ENCODE assay signal across 19 cellular contexts in the genomic region with DNA sequence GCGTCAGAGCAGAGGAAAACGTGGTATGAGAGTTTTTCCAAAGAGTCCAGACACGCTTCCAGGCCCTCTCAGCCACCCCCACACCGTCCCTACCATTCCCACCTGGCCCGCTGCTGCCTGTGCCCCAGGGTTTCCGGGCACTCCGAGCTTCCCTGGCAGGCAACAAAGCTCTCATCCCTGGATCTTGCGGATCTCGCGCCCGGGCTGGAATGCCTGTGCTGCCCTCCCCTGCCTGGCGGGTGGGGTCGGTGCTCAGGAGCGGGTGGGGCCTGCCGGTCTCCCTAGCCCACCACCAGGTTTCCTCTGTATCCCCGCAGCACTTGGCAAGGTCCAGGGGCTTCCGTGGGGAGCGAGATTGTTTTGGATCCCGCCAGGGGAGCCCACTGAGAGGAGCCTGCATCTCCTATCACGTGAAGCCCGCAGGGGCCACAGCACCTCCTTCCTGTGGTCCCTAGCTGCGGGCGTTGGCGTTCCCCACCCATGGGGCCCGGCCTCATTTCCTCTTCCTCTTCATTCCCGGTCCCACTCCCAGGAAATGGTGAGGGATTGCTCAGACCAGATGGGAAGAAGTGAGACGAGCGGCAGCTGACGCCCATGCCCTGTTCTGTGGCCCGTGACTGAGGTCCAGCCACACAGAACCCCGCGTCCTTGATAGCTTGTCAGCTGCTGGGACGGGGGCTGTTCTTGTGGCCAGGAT. TPM values are rescaled to one million over a fixed set of nuclear protein-coding genes. Genes with fewer than 3 reads are reported as not detected.
A peak's percentile ranks its signal among the peaks of the same experiment; 100 is the strongest.
DNase-seq lines count a peak whose midpoint lies in the region; ATAC-seq and TF ChIP-seq lines count a peak whose summit lies in the region.
"Had no signal": no experiment of that assay in that cellular context is flagged by ENCODE, and none has a peak within 500 bp of the region (broad histone marks: within the 10 kb centered on the region; RNA-seq: fewer than 3 reads in every experiment).

No MANE protein-coding gene starts in this region.

- DNase-seq in Karpas-422 = no peak
- DNase-seq in heart right ventricle = no peak
- DNase-seq in naive thymus-derived CD4-positive, alpha-beta T cell = no peak
- DNase-seq in DMS79 (lab: John Stamatoyannopoulos, UW) = no peak
- no peak for DNase-seq in NCI-H526 treated with DMSO at 0.1 percent for 48 hours (lab: John Stamatoyannopoulos, UW)
- DNase-seq in GF-D8 (lab: John Stamatoyannopoulos, UW) = no peak
- no peak for DNase-seq in PC-3
- DNase-seq: BE2C, DMS 273 treated with DMSO at 0.1 percent for 48 hours, EL, HCEC 1CT, NCI-H1048, NCI-H146, NCI-H2081 treated with DMSO at 0.1 percent for 48 hours, NCI-H226, NCI-H526, OCI-M1 had no signal

- intact Hi-C loops in heart right ventricle (cut with DNase I) = loop anchor here in 2 of 10 donors (5.0 to 10.0 kb wide), 2 partner anchors 51 to 144 kb away; partner anchors contain the start of gene ABCA3 (in 1 of the 2)
- intact Hi-C loops in naive thymus-derived CD4-positive, alpha-beta T cell (cut with micrococcal nuclease) = no loop called here
- intact Hi-C loops in PC-3 (cut with micrococcal nuclease) = no loop called here

- H3K9me2 ChIP-seq in Karpas-422 (replicated peaks; ENCODE audit: insufficient read depth, low read length) (no peaks in the 10 kb centered on the region), PC-3 (replicated peaks; ENCODE audit: low read length) (no peaks in the 10 kb centered on the region)

- H3K27me3 ChIP-seq in BLaER1 treated with 17β-estradiol and CSF1 and Interleukin-3, amounts not matched to agents 10 nM and 100 nM = no peaks in the 10 kb centered on the region
- H3K27me3 ChIP-seq in Karpas-422 (ENCODE audit: low read length) (no peaks in the 10 kb centered on the region), heart right ventricle (no peaks in the 10 kb centered on the region), PC-3 (ENCODE audit: low read length) (no peaks in the 10 kb centered on the region)
- no peaks in the 10 kb centered on the region for H3K27me3 ChIP-seq in naive thymus-derived CD4-positive, alpha-beta T cell (ENCODE audit: control insufficient read depth in 2 of 2, insufficient read depth in 2 of 2, low read length in 2 of 2)
- H3K27me3 ChIP-seq: BE2C had no signal

- peaks cover 0 to 100% (median 100%) of the 10 kb centered on the region in 11 experiments; a peak in 19 of 22 replicates for H4K20me1 ChIP-seq in BLaER1 treated with 17β-estradiol and CSF1 and Interleukin-3, amounts not matched to agents 10 nM and 100 nM
- H4K20me1 ChIP-seq in Karpas-422 (ENCODE audit: insufficient read depth, low read depth, low read length) (no peaks in the 10 kb centered on the region; the same call in 1 of the 2 replicates), PC-3 (ENCODE audit: low read length) (no peaks in the 10 kb centered on the region)

- H3K4me3 ChIP-seq in BLaER1 treated with 17β-estradiol and CSF1 and Interleukin-3, amounts not matched to agents 10 nM and 100 nM = peak overlapping the region in 3 of 10 experiments; percentile 16 to 44 (median 30); a peak in 3 of 20 replicates
- H3K4me3 ChIP-seq in Karpas-422 (ENCODE audit: low read length) (no peak overlapping the region), heart right ventricle (peak overlapping the region in 4 of 10 donors; percentile 5 to 18 (median 11)), PC-3 (ENCODE audit: low read length) (no peak overlapping the region)
- no peak overlapping the region for H3K4me3 ChIP-seq in naive thymus-derived CD4-positive, alpha-beta T cell (ENCODE audit: low read length)

- 60 to 68% methylated on average over 33 of the region's 33 CpGs for WGBS in heart right ventricle, 2 donors

- H2AFZ ChIP-seq in Karpas-422 (ENCODE audit: low read length) (no peak overlapping the region), PC-3 (ENCODE audit: low read length) (no peak overlapping the region)

- no peak overlapping the region for H3K4me3 Mint-ChIP-seq in naive thymus-derived CD4-positive, alpha-beta T cell

- H3K79me2 ChIP-seq in Karpas-422 (ENCODE audit: low read length) (peaks cover 40% of the 10 kb centered on the region), PC-3 (ENCODE audit: low read length) (no peaks in the 10 kb centered on the region)

- peak overlapping the region; percentile 39 to 72 (median 59); a peak in 21 of 22 replicates for H3K9ac ChIP-seq in BLaER1 treated with 17β-estradiol and CSF1 and Interleukin-3, amounts not matched to agents 10 nM and 100 nM
- 0 out of 2 replicates have a peak overlapping the region, but pooled peaks have one; percentile 29 for H3K9ac ChIP-seq in Karpas-422 (ENCODE audit: low read length)
- no peak overlapping the region for H3K9ac ChIP-seq in PC-3 (ENCODE audit: low read length)

- CTCF ChIA-PET in naive thymus-derived CD4-positive, alpha-beta T cell (lab: Charles Lee) = interaction anchor here (0.6 to 1.5 kb wide), 4 partner anchors 10 to 1153 kb away, joined by 3 to 6 read pairs (median 4); partner anchors contain the start of genes CCNF and TBC1D24
- CTCF ChIA-PET in PC-3 (lab: Charles Lee) = no interaction called here

- BruUV-seq in PC-3 (replicated peaks; lab: Mats Ljungman, UMichigan) = no TSS peak

- H3K27me3 Mint-ChIP-seq in naive thymus-derived CD4-positive, alpha-beta T cell = no peaks in the 10 kb centered on the region

- H3K36me3 Mint-ChIP-seq in naive thymus-derived CD4-positive, alpha-beta T cell = no peaks in the 10 kb centered on the region

- ATAC-seq in heart right ventricle = peak; percentile 17 to 79 (median 38)
- ATAC-seq in naive thymus-derived CD4-positive, alpha-beta T cell = no peak
- no peak for ATAC-seq in PC-3

- peak overlapping the region; percentile 65 to 96 (median 86) for H3K4me2 ChIP-seq in BLaER1 treated with 17β-estradiol and CSF1 and Interleukin-3, amounts not matched to agents 10 nM and 100 nM
- H3K4me2 ChIP-seq in Karpas-422 (ENCODE audit: low read depth, low read length, poor library complexity, severe bottlenecking) = no peak overlapping the region
- no peak overlapping the region for H3K4me2 ChIP-seq in PC-3 (ENCODE audit: low read length)

- peaks cover 72 to 79% (median 75%) of the 10 kb centered on the region in 10 experiments for H3K4me1 ChIP-seq in BLaER1 treated with 17β-estradiol and CSF1 and Interleukin-3, amounts not matched to agents 10 nM and 100 nM
- H3K4me1 ChIP-seq in Karpas-422 (ENCODE audit: low read length) = peaks cover 8% of the 10 kb centered on the region
- peaks cover 6 to 45% (median 29%) of the 10 kb centered on the region in 9 donors for H3K4me1 ChIP-seq in heart right ventricle
- peaks cover 10 to 15% of the 10 kb centered on the region in 2 donors for H3K4me1 ChIP-seq in naive thymus-derived CD4-positive, alpha-beta T cell (ENCODE audit: control insufficient read depth in 2 of 2, insufficient read depth in 2 of 2, low read length in 2 of 2)
- no peaks in the 10 kb centered on the region for H3K4me1 ChIP-seq in PC-3 (ENCODE audit: insufficient read depth, low read length)

- H3K4me1 Mint-ChIP-seq in naive thymus-derived CD4-positive, alpha-beta T cell = peaks cover 11 to 23% (median 13%) of the 10 kb centered on the region in 7 donors

- peak overlapping the region; percentile 16 to 77 (median 52); a peak in 19 of 22 replicates for H3K27ac ChIP-seq in BLaER1 treated with 17β-estradiol and CSF1 and Interleukin-3, amounts not matched to agents 10 nM and 100 nM
- H3K27ac ChIP-seq in Karpas-422 (ENCODE audit: low read length) (no peak overlapping the region), heart right ventricle (peak overlapping the region in 9 of 10 donors; percentile 32 to 70 (median 59)), PC-3 (ENCODE audit: low read length) (no peak overlapping the region)
- H3K27ac ChIP-seq in naive thymus-derived CD4-positive, alpha-beta T cell (ENCODE audit: low read depth, low read length) = peak overlapping the region; percentile 24

- peak overlapping the region in 1 of 9 donors; percentile 12 for H3K27ac Mint-ChIP-seq in naive thymus-derived CD4-positive, alpha-beta T cell

- TF ChIP-seq CTCF in heart right ventricle (IDR thresholded peaks at IDR 0.05) (no peak), PC-3 (conservative IDR thresholded peaks at IDR 0.05; ENCODE audit: low read depth, low read length) (no peak)

- no peaks in the 10 kb centered on the region for H3K9me3 ChIP-seq in BLaER1 treated with 17β-estradiol and CSF1 and Interleukin-3, amounts not matched to agents 10 nM and 100 nM (replicated peaks in 1 of 11)
- H3K9me3 ChIP-seq in Karpas-422 (ENCODE audit: low read length) (no peaks in the 10 kb centered on the region), heart right ventricle (no peaks in the 10 kb centered on the region), PC-3 (ENCODE audit: low read length) (no peaks in the 10 kb centered on the region)
- no peaks in the 10 kb centered on the region for H3K9me3 ChIP-seq in naive thymus-derived CD4-positive, alpha-beta T cell (ENCODE audit: control insufficient read depth in 2 of 3, low read length in 3 of 3)
- H3K9me3 ChIP-seq: BE2C had no signal

- POLR2A ChIA-PET in naive thymus-derived CD4-positive, alpha-beta T cell (lab: Charles Lee) = interaction anchor here (0.8 to 1.6 kb wide), 5 partner anchors 28 to 234 kb away, joined by 3 read pairs; partner anchors contain the start of genes ATP6V0C and CCNF
- POLR2A ChIA-PET in PC-3 (lab: Charles Lee; ENCODE audit: unreplicated experiment) = no interaction called here

- H3K9me3 Mint-ChIP-seq in naive thymus-derived CD4-positive, alpha-beta T cell = no peaks in the 10 kb centered on the region

- H3F3A ChIP-seq in PC-3 (ENCODE audit: low read length, unreplicated experiment) = no peaks in the 10 kb centered on the region

- H3K36me3 ChIP-seq in BLaER1 treated with 17β-estradiol and CSF1 and Interleukin-3, amounts not matched to agents 10 nM and 100 nM = peaks cover 0 to 44% (median 25%) of the 10 kb centered on the region in 11 experiments; a peak in 21 of 22 replicates
- H3K36me3 ChIP-seq in Karpas-422 (ENCODE audit: insufficient read depth, low read length) (no peaks in the 10 kb centered on the region), heart right ventricle (peaks cover 0 to 4% (median 0%) of the 10 kb centered on the region in 9 donors), PC-3 (ENCODE audit: low read depth, low read length) (no peaks in the 10 kb centered on the region)
- H3K36me3 ChIP-seq in naive thymus-derived CD4-positive, alpha-beta T cell (ENCODE audit: control insufficient read depth in 2 of 3, insufficient read depth in 3 of 3, low read length in 3 of 3) = no peaks in the 10 kb centered on the region

RNA-seq across cellular contexts. Expression of gene TBC1D24, which starts 11.0 kb away (rescaled TPM):
- total RNA-seq in Karpas-422 (2014; rRNA removed; shearing (Covaris generic); ENCODE audit: low replicate concordance) = 15.8 and 20.5 TPM in 2 replicates
- 10 to 100 TPM in 4 of 10 donors, 1 to 10 TPM in 6; 6.2 to 14.9 (median 9.2) TPM for total RNA-seq in heart right ventricle
- 1 to 10 TPM; 3.4 to 5.4 TPM for polyA plus RNA-seq in heart right ventricle
- total RNA-seq in naive thymus-derived CD4-positive, alpha-beta T cell = 10 to 100 TPM in 2 of 5 experiments, 1 to 10 TPM in 3; 5.4 to 13.5 (median 9.2) TPM
- polyA plus RNA-seq in naive thymus-derived CD4-positive, alpha-beta T cell = 1 to 10 TPM; 1.7 to 2.5 TPM
- 11.3 and 15.2 TPM in 2 replicates for total RNA-seq in PC-3 (2014; rRNA removed)

RNA-seq across cellular contexts. Expression of gene NTN3, which starts 14.9 kb away (rescaled TPM):
- total RNA-seq in Karpas-422 (2014; rRNA removed; shearing (Covaris generic); ENCODE audit: low replicate concordance) = 0.45 and 0.94 TPM in 2 replicates
- total RNA-seq in heart right ventricle = under 1 TPM in 3 of 10 donors, not detected in 7; 0.12 to 0.18 (median 0.17) TPM
- not detected for polyA plus RNA-seq in heart right ventricle
- total RNA-seq in naive thymus-derived CD4-positive, alpha-beta T cell = not detected
- not detected for polyA plus RNA-seq in naive thymus-derived CD4-positive, alpha-beta T cell
- total RNA-seq in PC-3 (2014; rRNA removed) = not detected in 2 replicates
- total RNA-seq: HT1080 had no signal

RNA-seq across cellular contexts. Expression of gene TEDC2, which starts 26.1 kb away (rescaled TPM):
- 6.4 and 27.7 TPM in 2 replicates for total RNA-seq in Karpas-422 (2014; rRNA removed; shearing (Covaris generic); ENCODE audit: low replicate concordance)
- total RNA-seq in heart right ventricle (1 to 10 TPM in 4 of 10 donors, under 1 TPM in 6; 0.47 to 1.9 (median 0.95) TPM), PC-3 (2014; rRNA removed) (35.5 and 44.9 TPM in 2 replicates)
- 1 to 10 TPM in 1 of 2 donors, under 1 TPM in 1; 0.29 to 2.3 TPM for polyA plus RNA-seq in heart right ventricle
- 10 to 100 TPM in 1 of 5 experiments, 1 to 10 TPM in 1, under 1 TPM in 2, not detected in 1; 0.32 to 16.7 (median 0.71) TPM for total RNA-seq in naive thymus-derived CD4-positive, alpha-beta T cell
- under 1 TPM; 0.39 to 0.84 TPM for polyA plus RNA-seq in naive thymus-derived CD4-positive, alpha-beta T cell

RNA-seq across cellular contexts. Expression of gene ATP6V0C, which starts 27.8 kb away (rescaled TPM):
- total RNA-seq in Karpas-422 (2014; rRNA removed; shearing (Covaris generic); ENCODE audit: low replicate concordance) = 29.4 and 30.2 TPM in 2 replicates
- total RNA-seq in heart right ventricle (100 to 1,000 TPM; 104 to 209 (median 130) TPM), PC-3 (2014; rRNA removed) (67.4 and 80.2 TPM in 2 replicates)
- polyA plus RNA-seq in heart right ventricle = 100 to 1,000 TPM in 1 of 2 donors, 10 to 100 TPM in 1; 58.5 to 243 TPM
- 100 to 1,000 TPM in 4 of 5 experiments, 10 to 100 TPM in 1; 98.2 to 303 (median 113) TPM for total RNA-seq in naive thymus-derived CD4-positive, alpha-beta T cell
- polyA plus RNA-seq in naive thymus-derived CD4-positive, alpha-beta T cell = 10 to 100 TPM; 76.5 to 96.9 TPM

RNA-seq across cellular contexts. Expression of gene AMDHD2, which starts 34.2 kb away (rescaled TPM):
- total RNA-seq in Karpas-422 (2014; rRNA removed; shearing (Covaris generic); ENCODE audit: low replicate concordance) = 22.7 and 51.7 TPM in 2 replicates
- total RNA-seq in heart right ventricle (10 to 100 TPM in 5 of 10 donors, 1 to 10 TPM in 5; 7.1 to 20.1 (median 9.4) TPM), PC-3 (2014; rRNA removed) (50.3 and 62.8 TPM in 2 replicates)
- polyA plus RNA-seq in heart right ventricle = 10 to 100 TPM; 12.2 to 20.8 TPM
- total RNA-seq in naive thymus-derived CD4-positive, alpha-beta T cell = 100 to 1,000 TPM in 4 of 5 experiments, 10 to 100 TPM in 1; 60.0 to 258 (median 112) TPM
- 10 to 100 TPM; 15.0 to 22.5 TPM for polyA plus RNA-seq in naive thymus-derived CD4-positive, alpha-beta T cell

Comparison
In these comparisons a context has a peak if more than half of its experiments do, and no peak if none do; other contexts are left out.
1. H3K27ac ChIP-seq: peak in BLaER1 treated with 17β-estradiol and CSF1 and Interleukin-3, amounts not matched to agents 10 nM and 100 nM (11 of 11), heart right ventricle (9 of 10) and naive thymus-derived CD4-positive, alpha-beta T cell (single experiment); none in Karpas-422 (single experiment) and PC-3 (single experiment).
2. H3K4me2 ChIP-seq: peak in BLaER1 treated with 17β-estradiol and CSF1 and Interleukin-3, amounts not matched to agents 10 nM and 100 nM (11 of 11); none in Karpas-422 (single experiment) and PC-3 (single experiment).
3. ATAC-seq: peak in heart right ventricle (8 of 8); none in naive thymus-derived CD4-positive, alpha-beta T cell (single experiment) and PC-3 (single experiment).